8 cellular contexts compared by ENCODE assay signal in the genomic region with DNA sequence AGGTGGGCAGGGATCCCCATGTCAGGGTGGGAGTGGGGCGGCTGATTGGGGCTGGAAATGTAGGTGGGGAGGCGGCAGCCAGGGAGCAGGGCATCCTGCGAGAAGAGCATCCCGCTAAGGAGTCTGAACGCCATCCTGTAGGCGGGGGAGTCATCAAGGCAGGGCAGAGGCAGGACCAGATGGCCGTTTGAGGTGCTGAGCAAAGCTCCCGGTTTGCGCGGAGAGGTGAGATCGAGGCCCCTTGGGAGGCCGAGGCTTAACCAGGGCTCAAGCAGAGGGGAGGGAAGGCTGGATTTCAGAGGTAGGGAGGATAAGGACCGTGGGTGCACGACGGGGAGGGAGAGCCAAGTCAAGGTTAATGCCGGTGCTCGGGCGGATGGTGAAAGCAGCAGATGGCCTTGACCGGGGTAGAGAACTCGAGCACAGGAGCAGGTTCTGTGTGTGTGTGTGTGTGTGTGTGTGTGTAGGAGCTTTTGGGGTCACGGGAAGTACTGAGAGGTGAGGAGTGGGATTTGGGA. TPM values are rescaled to one million over a fixed set of nuclear protein-coding genes. Genes with fewer than 3 reads are reported as not detected.
DNase-seq lines count a peak whose midpoint lies in the region; ATAC-seq and TF ChIP-seq lines count a peak whose summit lies in the region.

No MANE protein-coding gene starts in this region.

- POLR2A ChIA-PET in A673 (lab: Charles Lee; ENCODE audit: low non-redundant PET): interaction anchor here (0.6 kb wide), 1 partner anchor 459 kb away, joined by 4 read pairs; no protein-coding TSS in a partner anchor
- POLR2A ChIA-PET in activated CD8-positive, alpha-beta T cell treated with anti-CD3 and anti-CD28 coated beads, Interleukin-2, amount 10 ng/mL, durations not matched to agents 7 days and 5 days (lab: Charles Lee): interaction anchor here (1.0 to 2.9 kb wide), 6 partner anchors 8 to 299 kb away, joined by 3 to 18 read pairs (median 6); partner anchors contain the start of genes NME1 and TOB1

- peaks cover 35% of the 10 kb centered on the region for H3K4me1 Mint-ChIP-seq in activated CD8-positive, alpha-beta T cell treated with anti-CD3 and anti-CD28 coated beads, Interleukin-2, amount 10 ng/mL, durations not matched to agents 7 days and 5 days (ENCODE audit: low read depth)

- H3K27ac ChIP-seq in A673 (ENCODE audit: low read depth, low read length, poor library complexity, severe bottlenecking): peak overlapping the region; percentile 82
- peak overlapping the region; percentile 73 to 99 (median 95) for H3K27ac ChIP-seq in heart left ventricle
- peak overlapping the region; percentile 93 for H3K27ac ChIP-seq in rectal smooth muscle tissue (ENCODE audit: low read depth, low read length)

- H3K36me3 Mint-ChIP-seq in activated CD8-positive, alpha-beta T cell treated with anti-CD3 and anti-CD28 coated beads, Interleukin-2, amount 10 ng/mL, durations not matched to agents 7 days and 5 days (ENCODE audit: low read depth): peaks cover 55% of the 10 kb centered on the region

- no TSS peak for BruUV-seq in A673 (replicated peaks; lab: Mats Ljungman, UMichigan)

- H3K27ac Mint-ChIP-seq in activated CD8-positive, alpha-beta T cell treated with anti-CD3 and anti-CD28 coated beads, Interleukin-2, amount 10 ng/mL, durations not matched to agents 7 days and 5 days: peak overlapping the region; percentile 97

- no peak for TF ChIP-seq POLR2A in heart left ventricle (IDR thresholded peaks at IDR 0.05)

- H3K9ac ChIP-seq in rectal smooth muscle tissue (ENCODE audit: low read length): peak overlapping the region; percentile 95

- H3K9me3 ChIP-seq in A673 (ENCODE audit: low read depth, low read length, poor library complexity, severe bottlenecking): no peaks in the 10 kb centered on the region
- no peaks in the 10 kb centered on the region for H3K9me3 ChIP-seq in heart left ventricle

- H3K9me3 Mint-ChIP-seq in activated CD8-positive, alpha-beta T cell treated with anti-CD3 and anti-CD28 coated beads, Interleukin-2, amount 10 ng/mL, durations not matched to agents 7 days and 5 days (ENCODE audit: insufficient read depth): no peaks in the 10 kb centered on the region

- H3K36me3 ChIP-seq in A673 (ENCODE audit: insufficient read depth, low read length, poor library complexity, severe bottlenecking) (peaks cover 54% of the 10 kb centered on the region), heart left ventricle (peaks cover 0 to 60% (median 42%) of the 10 kb centered on the region in 9 donors), rectal smooth muscle tissue (ENCODE audit: control insufficient read depth, insufficient read depth, low read length) (peaks cover 6% of the 10 kb centered on the region)

- no peak for DNase-seq in A673 (ENCODE audit: low spot score)
- no peak for DNase-seq in GM12865 (ENCODE audit: low read depth)
- DNase-seq in activated CD8-positive, alpha-beta T cell treated with anti-CD3 and anti-CD28 coated beads, Interleukin-2, amount 10 ng/mL, durations not matched to agents 7 days and 5 days: no peak
- peak in 3 of 5 donors; percentile 36 to 63 (median 46) for DNase-seq in heart left ventricle
- DNase-seq in kidney glomerular epithelial cell (lab: John Stamatoyannopoulos, UW): no peak
- DNase-seq in KG1 (lab: John Stamatoyannopoulos, UW): no peak

- intact Hi-C loops in A673 (cut with micrococcal nuclease; ENCODE audit: unreplicated experiment) (loop anchor here (5.0 kb wide), 1 partner anchor 298 kb away; the partner anchor contains the start of gene TOB1), heart left ventricle (cut with DNase I) (loop anchor here in 4 of 10 donors (1.0 to 10.0 kb wide), 3 partner anchors 12 to 301 kb away; partner anchors contain the start of genes TOB1 (in 2 of the 4) and NME1 (in 1 of the 4))

- H3K4me1 ChIP-seq in A673 (ENCODE audit: insufficient read depth, low read length, poor library complexity, severe bottlenecking) (peaks cover 17% of the 10 kb centered on the region), heart left ventricle (peaks cover 0 to 20% (median 14%) of the 10 kb centered on the region in 12 donors), rectal smooth muscle tissue (ENCODE audit: control insufficient read depth, insufficient read depth, low read length) (peaks cover 10% of the 10 kb centered on the region)

- peak overlapping the region; percentile 88 for H3K4me3 Mint-ChIP-seq in activated CD8-positive, alpha-beta T cell treated with anti-CD3 and anti-CD28 coated beads, Interleukin-2, amount 10 ng/mL, durations not matched to agents 7 days and 5 days

- CTCF ChIA-PET in A673 (lab: Charles Lee): interaction anchor here (0.9 kb wide), 1 partner anchor 12 kb away, joined by 3 read pairs; the partner anchor contains the start of gene NME1
- CTCF ChIA-PET in activated CD8-positive, alpha-beta T cell treated with anti-CD3 and anti-CD28 coated beads, Interleukin-2, amount 10 ng/mL, durations not matched to agents 7 days and 5 days (lab: Charles Lee): interaction anchor here (0.7 to 2.4 kb wide), 8 partner anchors 8 to 167 kb away, joined by 3 to 24 read pairs (median 4); partner anchors contain the start of genes NME1 and SPAG9

- no peaks in the 10 kb centered on the region for H3K27me3 ChIP-seq in A673 (replicated peaks; ENCODE audit: insufficient read depth, low read depth, low read length, poor library complexity)
- H3K27me3 ChIP-seq in heart left ventricle: no peaks in the 10 kb centered on the region
- H3K27me3 ChIP-seq in rectal smooth muscle tissue (ENCODE audit: control insufficient read depth, insufficient read depth, low read length): no peaks in the 10 kb centered on the region

- no peaks in the 10 kb centered on the region for H3K27me3 Mint-ChIP-seq in activated CD8-positive, alpha-beta T cell treated with anti-CD3 and anti-CD28 coated beads, Interleukin-2, amount 10 ng/mL, durations not matched to agents 7 days and 5 days (ENCODE audit: low read depth)

- H3K4me3 ChIP-seq in A673 (ENCODE audit: low read depth, low read length, poor library complexity, severe bottlenecking) (peak overlapping the region; percentile 64), GM12865 (ENCODE audit: low read depth, low read length) (peak overlapping the region; percentile 99), heart left ventricle (peak overlapping the region; percentile 76 to 95 (median 90)), rectal smooth muscle tissue (ENCODE audit: low read length) (peak overlapping the region; percentile 90)

- TF ChIP-seq CTCF in A673 (conservative IDR thresholded peaks at IDR 0.05; ENCODE audit: low read depth, low read length) (no peak), GM12865 (IDR thresholded peaks at IDR 0.05; ENCODE audit: insufficient read depth, low read depth, low read length, missing control alignments) (no peak), heart left ventricle (IDR thresholded peaks at IDR 0.05) (no peak)

- WGBS in heart left ventricle, 4 donors: 5 to 12% (median 8%) methylated on average over 18 to 21 of the region's 21 CpGs

- ATAC-seq in HG03460 (IDR thresholded peaks at IDR 0.05; ENCODE audit: unreplicated experiment) (peak; percentile 17), heart left ventricle (peak; percentile 4 to 11 (median 5))
- ATAC-seq in activated CD8-positive, alpha-beta T cell treated with anti-CD3 and anti-CD28 coated beads, Interleukin-2, amount 10 ng/mL, durations not matched to agents 7 days and 5 days: peak; percentile 28

RNA-seq across cellular contexts. Expression of gene NME2, which starts 0.5 kb away (rescaled TPM):
- total RNA-seq in A673 (2021): 776 and 780 TPM in 2 replicates
- total RNA-seq in activated CD8-positive, alpha-beta T cell treated with anti-CD3 and anti-CD28 coated beads, Interleukin-2, amount 10 ng/mL, durations not matched to agents 7 days and 5 days: 100 to 1,000 TPM; 502 to 542 TPM
- total RNA-seq in heart left ventricle: 100 to 1,000 TPM; 171 to 386 (median 245) TPM
- 100 to 1,000 TPM; 414 to 813 TPM for polyA plus RNA-seq in heart left ventricle

RNA-seq across cellular contexts. Expression of gene NME1, which starts 12.4 kb away (rescaled TPM):
- total RNA-seq in A673 (2021): 445 and 498 TPM in 2 replicates
- total RNA-seq in activated CD8-positive, alpha-beta T cell treated with anti-CD3 and anti-CD28 coated beads, Interleukin-2, amount 10 ng/mL, durations not matched to agents 7 days and 5 days: 100 to 1,000 TPM; 148 to 150 TPM
- 10 to 100 TPM in 8 of 9 donors, 1 to 10 TPM in 1; 9.2 to 42.9 (median 23.4) TPM for total RNA-seq in heart left ventricle
- polyA plus RNA-seq in heart left ventricle: 100 to 1,000 TPM in 1 of 2 donors, 10 to 100 TPM in 1; 40.8 to 157 TPM

RNA-seq across cellular contexts. Expression of gene SPAG9, which starts 45.1 kb away (rescaled TPM):
- 82.0 and 84.9 TPM in 2 replicates for total RNA-seq in A673 (2021)
- total RNA-seq in activated CD8-positive, alpha-beta T cell treated with anti-CD3 and anti-CD28 coated beads, Interleukin-2, amount 10 ng/mL, durations not matched to agents 7 days and 5 days: 10 to 100 TPM; 39.2 to 42.1 TPM
- total RNA-seq in heart left ventricle: 10 to 100 TPM; 35.8 to 65.4 (median 57.4) TPM
- polyA plus RNA-seq in heart left ventricle: 10 to 100 TPM; 15.9 to 38.9 TPM

Comparison
In these comparisons a context has a peak if more than half of its experiments do, and no peak if none do; other contexts are left out.
1. DNase-seq: peak in heart left ventricle (3 of 5); none in A673 (single experiment), GM12865 (single experiment), activated CD8-positive, alpha-beta T cell treated with anti-CD3 and anti-CD28 coated beads, Interleukin-2, amount 10 ng/mL, durations not matched to agents 7 days and 5 days (single experiment), kidney glomerular epithelial cell (single experiment) and KG1 (single experiment).
2. Peak in every context shown above with its lines, with median percentiles within 50 percentile points of each other: H3K27ac ChIP-seq, H3K4me3 ChIP-seq and ATAC-seq.